24 cellular contexts compared by ENCODE assay signal in the genomic region with DNA sequence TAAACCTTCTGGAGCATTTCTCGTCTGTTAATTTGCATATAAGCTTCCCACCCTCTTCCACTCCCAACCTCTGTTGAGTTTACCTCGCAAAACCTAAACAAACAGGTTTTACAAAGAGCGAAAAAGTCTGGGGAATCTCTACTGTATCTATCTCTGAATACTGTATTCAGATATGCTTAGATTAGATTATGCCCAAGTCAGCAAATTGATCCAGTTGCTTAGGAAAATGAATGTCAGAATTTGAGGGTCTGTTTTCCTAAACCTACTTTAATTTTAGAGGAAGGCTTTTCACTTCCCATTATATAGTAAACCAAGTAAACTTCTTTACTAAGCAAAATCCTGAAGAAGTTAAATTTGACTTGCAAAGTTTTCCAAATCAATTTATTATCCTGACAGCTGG. TPM values are rescaled to one million over a fixed set of nuclear protein-coding genes. Genes with fewer than 3 reads are reported as not detected.
A peak's percentile ranks its signal among the peaks of the same experiment; 100 is the strongest.
DNase-seq lines count a peak whose midpoint lies in the region; ATAC-seq, FAIRE-seq and TF ChIP-seq lines count a peak whose summit lies in the region.
"Had no signal": no experiment of that assay in that cellular context is flagged by ENCODE, and none has a peak within 500 bp of the region (broad histone marks: within the 10 kb centered on the region; RNA-seq: fewer than 3 reads in every experiment).

No MANE protein-coding gene starts in this region.

- no peak overlapping the region for H2BK20ac ChIP-seq in IMR-90 (ENCODE audit: low read depth, low read length)

- H3K23ac ChIP-seq in IMR-90 (ENCODE audit: low read depth, low read length) = no peak overlapping the region

- H3K27ac Mint-ChIP-seq in nephron progenitor cell = peak overlapping the region; percentile 19
- H3K27ac Mint-ChIP-seq: GM23338, IgD-negative memory B cell had no signal

- H2BK5ac ChIP-seq in IMR-90 (ENCODE audit: low read depth, low read length, poor library complexity, severe bottlenecking) = no peak overlapping the region

- DNase-seq in HepG2 (ENCODE audit: low spot score) (no peak), right lobe of liver (no peak), IMR-90 (no peak), Panc1 (ENCODE audit: low read depth, low spot score) (no peak), nephron progenitor cell (no peak), head of caudate nucleus (no peak), NOMO-1 treated with dmso at 0.1 percent for 144 hours (lab: John Stamatoyannopoulos, UW; ENCODE audit: unreplicated experiment) (no peak)
- DNase-seq: ACHN; BE2C; H9; NCI-H1105; NCI-H1436 treated with DMSO at 0.1 percent for 48 hours; NCI-H187 treated with DMSO at 0.1 percent for 48 hours; NCI-H2171 treated with DMSO at 0.1 percent for 48 hours; NCI-H524; NCI-H82; NK-92 treated with Interleukin-12 subunit alpha and Interleukin-12 subunit beta, amount 100 ng/mL, for 24 hours; Peyer's patch; SHP77 treated with DMSO at 0.1 percent for 48 hours had no signal

- no peak overlapping the region; the same call in 1 of the 2 replicates for H3K56ac ChIP-seq in IMR-90 (ENCODE audit: extremely low read depth, insufficient read depth, low read length)

- TF ChIP-seq EP300 in HepG2 (IDR thresholded peaks at IDR 0.05; ENCODE audit: low read depth in 2 of 2, low read length in 2 of 2) = no peak
- no peak for TF ChIP-seq EP300 in HepG2 (CRISPR knock-in tag; IDR thresholded peaks at IDR 0.05; ENCODE audit: borderline replicate concordance)

- ATAC-seq in HepG2 = no peak
- no peak for ATAC-seq in right lobe of liver
- no peak for ATAC-seq in IMR-90 (ENCODE audit: low read depth)
- ATAC-seq in Panc1 = no peak
- ATAC-seq in GM19324 (IDR thresholded peaks at IDR 0.05; ENCODE audit: low FRiP score, unreplicated experiment) = no peak
- ATAC-seq: GM23338 had no signal

- peak overlapping the region; percentile 60; the same call in 1 of the 2 replicates for H4K5ac ChIP-seq in IMR-90 (ENCODE audit: low read depth, low read length)

- H3K14ac ChIP-seq in IMR-90 (replicated peaks; ENCODE audit: low read depth, low read length) = no peak overlapping the region

- H3K36me3 ChIP-seq in HepG2 (replicated peaks in 1 of 2; ENCODE audit: control insufficient read depth in 1 of 2, insufficient read depth in 2 of 2, low read length in 2 of 2) = peaks cover 2 to 65% of the 10 kb centered on the region in 2 experiments
- H3K36me3 ChIP-seq in right lobe of liver = peaks cover 0 to 52% (median 16%) of the 10 kb centered on the region in 4 donors
- H3K36me3 ChIP-seq in IMR-90 (ENCODE audit: control insufficient read depth, insufficient read depth, low read length) = peaks cover 9% of the 10 kb centered on the region
- peaks cover 69% of the 10 kb centered on the region for H3K36me3 ChIP-seq in Panc1 (ENCODE audit: control insufficient read depth, insufficient read depth, low read length)

- H3K18ac ChIP-seq in IMR-90 (ENCODE audit: low read depth, low read length) = no peak overlapping the region

- H2AFZ ChIP-seq in HepG2 (ENCODE audit: low read length) (no peak overlapping the region), IMR-90 (replicated peaks; ENCODE audit: low read length, poor library complexity) (no peak overlapping the region)
- H2AFZ ChIP-seq: GM23338 had no signal

- H3K9me3 ChIP-seq in HepG2 (ENCODE audit: low read length) (no peaks in the 10 kb centered on the region), right lobe of liver (no peaks in the 10 kb centered on the region), IMR-90 (ENCODE audit: control insufficient read depth, insufficient read depth, low read length) (no peaks in the 10 kb centered on the region), Panc1 (ENCODE audit: control insufficient read depth, insufficient read depth, low read depth, low read length) (no peaks in the 10 kb centered on the region)
- H3K9me3 ChIP-seq: BE2C, Peyer's patch had no signal

- H3K27ac ChIP-seq in HepG2 (ENCODE audit: extremely low read length, insufficient read depth, low read length) = no peak overlapping the region
- H3K27ac ChIP-seq in right lobe of liver = no peak overlapping the region
- no peak overlapping the region for H3K27ac ChIP-seq in IMR-90 (ENCODE audit: insufficient read depth, low read length)
- no peak overlapping the region for H3K27ac ChIP-seq in Panc1 (ENCODE audit: low read length)
- H3K27ac ChIP-seq: Peyer's patch had no signal

- dilution Hi-C loops in IMR-90 (cut with HindIII; ENCODE audit: low sequenced_read_pairs, unreplicated experiment) = loop anchor here (10.0 kb wide), 1 partner anchor 152 kb away; no protein-coding TSS in a partner anchor

- POLR2A ChIA-PET in HepG2 (lab: Yijun Ruan, JAX) (no interaction called here), IMR-90 (lab: Charles Lee; ENCODE audit: unreplicated experiment) (no interaction called here), Panc1 (lab: Charles Lee) (interaction anchor here (0.7 kb wide), 1 partner anchor 18 kb away, joined by 3 read pairs; no protein-coding TSS in a partner anchor)

- no peak overlapping the region for H2AK9ac ChIP-seq in IMR-90 (replicated peaks; ENCODE audit: low read depth, low read length, poor library complexity)

- TF ChIP-seq POLR2A in HepG2 (IDR thresholded peaks at IDR 0.05; ENCODE audit: insufficient read depth in 1 of 2, low read depth in 2 of 2, low read length in 2 of 2) = no peak
- TF ChIP-seq POLR2A in right lobe of liver (IDR thresholded peaks at IDR 0.05) = no peak
- no peak for TF ChIP-seq POLR2A in IMR-90 (IDR thresholded peaks at IDR 0.05; ENCODE audit: low read depth, low read length)

- H4K8ac ChIP-seq in IMR-90 (ENCODE audit: low read depth in 2 of 2, low read length in 2 of 2) = no peak overlapping the region

- H3K4me1 ChIP-seq in HepG2 (ENCODE audit: insufficient read depth, low read length) (peaks cover 23% of the 10 kb centered on the region), right lobe of liver (no peaks in the 10 kb centered on the region), IMR-90 (ENCODE audit: control insufficient read depth, insufficient read depth, low read length) (peaks cover 4% of the 10 kb centered on the region), Panc1 (ENCODE audit: control insufficient read depth, insufficient read depth, low read length) (peaks cover 4% of the 10 kb centered on the region; the same call in 1 of the 2 replicates)
- H3K4me1 ChIP-seq: BE2C, Peyer's patch had no signal

- H3K27me3 ChIP-seq in HepG2 (ENCODE audit: control insufficient read depth in 1 of 2, insufficient read depth in 2 of 2, low read length in 2 of 2) = no peaks in the 10 kb centered on the region
- H3K27me3 ChIP-seq in right lobe of liver = no peaks in the 10 kb centered on the region
- no peaks in the 10 kb centered on the region for H3K27me3 ChIP-seq in IMR-90 (ENCODE audit: control insufficient read depth, insufficient read depth, low read length)
- no peaks in the 10 kb centered on the region for H3K27me3 ChIP-seq in Panc1 (ENCODE audit: control insufficient read depth, insufficient read depth, low read length)
- H3K27me3 ChIP-seq: BE2C, Peyer's patch had no signal

- H4K91ac ChIP-seq in IMR-90 (ENCODE audit: insufficient read depth, low read depth, low read length) = no peak overlapping the region

- H4K20me1 ChIP-seq in HepG2 (ENCODE audit: insufficient read depth, low read length) (no peaks in the 10 kb centered on the region), IMR-90 (ENCODE audit: insufficient read depth, low read length) (no peaks in the 10 kb centered on the region)

- H3K36me3 Mint-ChIP-seq in nephron progenitor cell (ENCODE audit: low read depth) = peaks cover 48% of the 10 kb centered on the region
- H3K36me3 Mint-ChIP-seq: IgD-negative memory B cell had no signal

- in situ Hi-C loops in HepG2 (cut with HindIII; ENCODE audit: extremely low pct_ligation_motif_present, low pct_unique_long_range_greater_than_20kb) = no loop called here
- in situ Hi-C loops in IMR-90 (cut with MboI; ENCODE audit: low sequenced_read_pairs) = no loop called here
- in situ Hi-C loops in Panc1 (cut with HindIII; ENCODE audit: low pct_unique_long_range_greater_than_20kb, low sequenced_read_pairs) = no loop called here

- no peak overlapping the region for H3K4me3 Mint-ChIP-seq in nephron progenitor cell
- H3K4me3 Mint-ChIP-seq: CD14-positive monocyte, GM23338, H9, IgD-negative memory B cell had no signal

- H3K4me1 Mint-ChIP-seq in nephron progenitor cell = peaks cover 12% of the 10 kb centered on the region
- H3K4me1 Mint-ChIP-seq: GM23338 had no signal

- FAIRE-seq in HepG2 (lab: Jason Lieb, UNC) = no peak

- H3K79me1 ChIP-seq in IMR-90 (ENCODE audit: low read depth in 1 of 2, low read length in 2 of 2) = peaks cover 16 to 27% of the 10 kb centered on the region in 2 experiments

- H3K9me3 Mint-ChIP-seq in nephron progenitor cell = no peaks in the 10 kb centered on the region
- H3K9me3 Mint-ChIP-seq: CD14-positive monocyte, GM23338, H9, IgD-negative memory B cell had no signal

- no peak overlapping the region for H2BK120ac ChIP-seq in IMR-90 (ENCODE audit: low read depth, low read length)

- no peak overlapping the region for H3K4ac ChIP-seq in IMR-90 (ENCODE audit: low read depth, low read length)

- WGBS in HepG2 (ENCODE audit: low lambda C conversion rate) = 89% methylated on average over 3 of the region's 3 CpGs
- WGBS in right lobe of liver (ENCODE audit: insufficient coverage, low coverage, low lambda C conversion rate, missing lambda C conversion rate) = 95% methylated on average over 3 of the region's 3 CpGs
- WGBS in IMR-90 (ENCODE audit: extremely low coverage in 2 of 2, insufficient read length in 1 of 2), 2 experiments = no CpG with 5 or more reads among the region's 3 CpGs

- H2BK15ac ChIP-seq in IMR-90 (ENCODE audit: low read depth, low read length) = no peak overlapping the region

- peaks cover 18% of the 10 kb centered on the region for H3K79me2 ChIP-seq in HepG2 (ENCODE audit: insufficient read depth, low read length)

- H3K4me3 ChIP-seq in HepG2 (replicated peaks in 1 of 3; ENCODE audit: insufficient read depth in 1 of 3, low read depth in 2 of 3, low read length in 3 of 3) (no peak overlapping the region), right lobe of liver (no peak overlapping the region), IMR-90 (ENCODE audit: insufficient read depth, low read depth, low read length) (no peak overlapping the region), Panc1 (ENCODE audit: low read depth in 2 of 2, low read length in 2 of 2) (no peak overlapping the region)
- H3K4me3 ChIP-seq: GM23338, Peyer's patch had no signal

- TF ChIP-seq CTCF in HepG2 (CRISPR knock-in tag; IDR thresholded peaks at IDR 0.05) = no peak
- TF ChIP-seq CTCF in right lobe of liver (IDR thresholded peaks at IDR 0.05) = no peak
- TF ChIP-seq CTCF in IMR-90 (conservative IDR thresholded peaks at IDR 0.05; ENCODE audit: low read depth, low read length) = no peak
- no peak for TF ChIP-seq CTCF in Panc1 (IDR thresholded peaks at IDR 0.05)
- no peak for TF ChIP-seq CTCF in nephron progenitor cell (IDR thresholded peaks at IDR 0.05)

- TF ChIP-seq RAD21 in HepG2 (CRISPR knock-in tag; IDR thresholded peaks at IDR 0.05) (no peak), IMR-90 (IDR thresholded peaks at IDR 0.05; ENCODE audit: low read length) (no peak)

- no peaks in the 10 kb centered on the region for H3K27me3 Mint-ChIP-seq in nephron progenitor cell (ENCODE audit: low read depth, poor library complexity)
- H3K27me3 Mint-ChIP-seq: IgD-negative memory B cell had no signal

- TSS peak; percentile 1 for BruUV-seq in HepG2 (replicated peaks; lab: Mats Ljungman, UMichigan)
- BruUV-seq in IMR-90 (replicated peaks; lab: Mats Ljungman, UMichigan) = TSS peak; percentile 70
- BruUV-seq in Panc1 (replicated peaks; lab: Mats Ljungman, UMichigan) = TSS peak; percentile 34

- H3K4me2 ChIP-seq in HepG2 (ENCODE audit: low read depth, low read length) = no peak overlapping the region
- no peak overlapping the region for H3K4me2 ChIP-seq in IMR-90 (ENCODE audit: low read depth, low read length)
- H3K4me2 ChIP-seq: GM23338 had no signal

- H2AK5ac ChIP-seq in IMR-90 (ENCODE audit: low read depth, low read length) = no peak overlapping the region

- H3K9ac ChIP-seq in HepG2 (ENCODE audit: insufficient read depth, low read depth, low read length) = no peak overlapping the region
- no peak overlapping the region for H3K9ac ChIP-seq in IMR-90 (ENCODE audit: low read depth, low read length)

- intact Hi-C loops in HepG2 (cut with micrococcal nuclease; ENCODE audit: unreplicated experiment) (no loop called here), right lobe of liver (cut with DNase I) (no loop called here), IMR-90 (cut with micrococcal nuclease) (loop anchor here (5.0 kb wide), 1 partner anchor 50 kb away; the partner anchor contains the start of gene SMIM43), Panc1 (cut with micrococcal nuclease; ENCODE audit: unreplicated experiment) (no loop called here), head of caudate nucleus (cut with DNase I) (no loop called here)

- H3K9me1 ChIP-seq in IMR-90 (ENCODE audit: insufficient read depth, low read length) = no peaks in the 10 kb centered on the region

- CTCF ChIA-PET in HepG2 (lab: Yijun Ruan, JAX; ENCODE audit: low intra/inter-chr PET ratio, low total read pairs) (no interaction called here), IMR-90 (lab: Yijun Ruan, JAX) (no interaction called here), Panc1 (lab: Charles Lee) (no interaction called here)

RNA-seq across cellular contexts. Expression of gene CCNA2, which starts 6.7 kb away (rescaled TPM):
- total RNA-seq in HepG2 (2016; rRNA removed; fragmentation: Illumina TruSeq; extraction: Trizol) (105 and 160 TPM in 2 replicates), right lobe of liver (1 to 10 TPM in 3 of 6 experiments, under 1 TPM in 3; 0.15 to 4.3 (median 1.4) TPM), IMR-90 (2012; rRNA removed) (54.3 and 59.7 TPM in 2 replicates), Panc1 (2021; ENCODE audit: unreplicated experiment) (31.8 TPM)
- total RNA-seq in HepG2 (2016; cell fraction: cytosol; rRNA removed; fragmentation: Illumina TruSeq; extraction: Trizol; ENCODE audit: low read depth) = 19.3 and 23.4 TPM in 2 replicates
- 105 and 159 TPM in 2 replicates for total RNA-seq in HepG2 (2016; cell fraction: insoluble cytoplasmic fraction; rRNA removed; fragmentation: Illumina TruSeq; extraction: Trizol)
- total RNA-seq in HepG2 (2016; cell fraction: membrane; rRNA removed; fragmentation: Illumina TruSeq; extraction: Trizol) = 62.7 and 72.7 TPM in 2 replicates
- total RNA-seq in HepG2 (2016; cell fraction: nucleus; rRNA removed; fragmentation: Illumina TruSeq; extraction: Trizol) = 51.9 and 52.5 TPM in 2 replicates
- polyA plus RNA-seq in HepG2 (2011; rRNA removed) (16.4 and 31.3 TPM in 2 replicates), IMR-90 (2012; rRNA removed) (21.3 and 22.8 TPM in 2 replicates)
- polyA plus RNA-seq in HepG2 (2011; cell fraction: cytosol; rRNA removed) = 16.5 and 20.2 TPM in 2 replicates
- 8.6 and 11.5 TPM in 2 replicates for polyA plus RNA-seq in HepG2 (2011; cell fraction: nucleus; rRNA removed)
- polyA plus RNA-seq in HepG2 (2012) = 14.0 and 32.6 TPM in 2 replicates
- polyA plus RNA-seq in HepG2 (2016; cell fraction: cytosol; fragmentation: Illumina TruSeq; extraction: Trizol; ENCODE audit: low read depth) = 15.7 and 21.9 TPM in 2 replicates
- polyA plus RNA-seq in HepG2 (2016; cell fraction: insoluble cytoplasmic fraction; fragmentation: Illumina TruSeq; extraction: Trizol; ENCODE audit: low read depth) = 147 and 153 TPM in 2 replicates
- 40.9 and 46.7 TPM in 2 replicates for polyA plus RNA-seq in HepG2 (2016; cell fraction: membrane; fragmentation: Illumina TruSeq; extraction: Trizol; ENCODE audit: low read depth)
- 58.2 and 59.5 TPM in 2 replicates for polyA plus RNA-seq in HepG2 (2016; cell fraction: nucleus; fragmentation: Illumina TruSeq; extraction: Trizol; ENCODE audit: insufficient read depth, low read depth)
- 19.7 and 33.7 TPM in 2 replicates for polyA minus RNA-seq in HepG2 (2011; rRNA and poly(A)+ RNA removed; ENCODE audit: low replicate concordance)
- polyA minus RNA-seq in HepG2 (2011; cell fraction: cytosol; rRNA and poly(A)+ RNA removed) = 24.3 and 34.8 TPM in 2 replicates
- polyA minus RNA-seq in HepG2 (2011; cell fraction: nucleus; rRNA and poly(A)+ RNA removed) = 13.9 and 16.0 TPM in 2 replicates
- 6.7 and 10.4 TPM in 2 replicates for polyA plus RNA-seq in IMR-90 (2012; cell fraction: cytosol; rRNA removed)
- polyA plus RNA-seq in IMR-90 (2012; cell fraction: nucleus; rRNA removed; ENCODE audit: low replicate concordance) = 5.3 and 8.3 TPM in 2 replicates
- polyA plus RNA-seq in Panc1 (2012; ENCODE audit: insufficient read length) = 8.3 TPM

RNA-seq across cellular contexts. Expression of gene EXOSC9, which starts 15.9 kb away (rescaled TPM):
- total RNA-seq in HepG2 (2016; rRNA removed; fragmentation: Illumina TruSeq; extraction: Trizol) (48.0 and 61.5 TPM in 2 replicates), right lobe of liver (10 to 100 TPM in 1 of 6 experiments, 1 to 10 TPM in 5; 3.6 to 12.5 (median 6.5) TPM), IMR-90 (2012; rRNA removed) (47.5 and 85.8 TPM in 2 replicates), Panc1 (2021; ENCODE audit: unreplicated experiment) (19.3 TPM)
- 11.6 and 13.2 TPM in 2 replicates for total RNA-seq in HepG2 (2016; cell fraction: cytosol; rRNA removed; fragmentation: Illumina TruSeq; extraction: Trizol; ENCODE audit: low read depth)
- total RNA-seq in HepG2 (2016; cell fraction: insoluble cytoplasmic fraction; rRNA removed; fragmentation: Illumina TruSeq; extraction: Trizol) = 50.1 and 58.9 TPM in 2 replicates
- 10.8 and 14.2 TPM in 2 replicates for total RNA-seq in HepG2 (2016; cell fraction: membrane; rRNA removed; fragmentation: Illumina TruSeq; extraction: Trizol)
- total RNA-seq in HepG2 (2016; cell fraction: nucleus; rRNA removed; fragmentation: Illumina TruSeq; extraction: Trizol) = 52.8 and 54.3 TPM in 2 replicates
- polyA plus RNA-seq in HepG2 (2011; rRNA removed) (22.0 and 26.0 TPM in 2 replicates), IMR-90 (2012; rRNA removed) (27.3 and 34.7 TPM in 2 replicates)
- polyA plus RNA-seq in HepG2 (2011; cell fraction: cytosol; rRNA removed) = 10.7 and 14.0 TPM in 2 replicates
- 18.4 and 19.8 TPM in 2 replicates for polyA plus RNA-seq in HepG2 (2011; cell fraction: nucleus; rRNA removed)
- 14.7 and 24.9 TPM in 2 replicates for polyA plus RNA-seq in HepG2 (2012)
- 5.8 and 6.1 TPM in 2 replicates for polyA plus RNA-seq in HepG2 (2016; cell fraction: cytosol; fragmentation: Illumina TruSeq; extraction: Trizol; ENCODE audit: low read depth)
- 57.5 and 60.8 TPM in 2 replicates for polyA plus RNA-seq in HepG2 (2016; cell fraction: insoluble cytoplasmic fraction; fragmentation: Illumina TruSeq; extraction: Trizol; ENCODE audit: low read depth)
- 6.9 and 7.7 TPM in 2 replicates for polyA plus RNA-seq in HepG2 (2016; cell fraction: membrane; fragmentation: Illumina TruSeq; extraction: Trizol; ENCODE audit: low read depth)
- 70.0 and 70.1 TPM in 2 replicates for polyA plus RNA-seq in HepG2 (2016; cell fraction: nucleus; fragmentation: Illumina TruSeq; extraction: Trizol; ENCODE audit: insufficient read depth, low read depth)
- 18.6 and 40.8 TPM in 2 replicates for polyA minus RNA-seq in HepG2 (2011; rRNA and poly(A)+ RNA removed; ENCODE audit: low replicate concordance)
- 9.4 and 10.3 TPM in 2 replicates for polyA minus RNA-seq in HepG2 (2011; cell fraction: cytosol; rRNA and poly(A)+ RNA removed)
- 43.0 and 52.7 TPM in 2 replicates for polyA minus RNA-seq in HepG2 (2011; cell fraction: nucleus; rRNA and poly(A)+ RNA removed)
- 3.8 and 4.3 TPM in 2 replicates for polyA plus RNA-seq in IMR-90 (2012; cell fraction: cytosol; rRNA removed)
- polyA plus RNA-seq in IMR-90 (2012; cell fraction: nucleus; rRNA removed; ENCODE audit: low replicate concordance) = 5.7 and 33.2 TPM in 2 replicates
- 14.1 TPM for polyA plus RNA-seq in Panc1 (2012; ENCODE audit: insufficient read length)

RNA-seq across cellular contexts. Expression of gene SMIM43, which starts 52.0 kb away (rescaled TPM):
- total RNA-seq in HepG2 (2016; rRNA removed; fragmentation: Illumina TruSeq; extraction: Trizol) (not detected in 2 replicates), right lobe of liver (not detected), IMR-90 (2012; rRNA removed) (1.4 TPM in 2 replicates), Panc1 (2021; ENCODE audit: unreplicated experiment) (not detected)
- not detected in 2 replicates for total RNA-seq in HepG2 (2016; cell fraction: cytosol; rRNA removed; fragmentation: Illumina TruSeq; extraction: Trizol; ENCODE audit: low read depth)
- not detected in 2 replicates for total RNA-seq in HepG2 (2016; cell fraction: insoluble cytoplasmic fraction; rRNA removed; fragmentation: Illumina TruSeq; extraction: Trizol)
- total RNA-seq in HepG2 (2016; cell fraction: membrane; rRNA removed; fragmentation: Illumina TruSeq; extraction: Trizol) = not detected in 2 replicates
- total RNA-seq in HepG2 (2016; cell fraction: nucleus; rRNA removed; fragmentation: Illumina TruSeq; extraction: Trizol) = not detected in 2 replicates
- polyA plus RNA-seq in HepG2 (2011; rRNA removed) (not detected in 2 replicates), IMR-90 (2012; rRNA removed) (2.0 and 2.8 TPM in 2 replicates)
- not detected in 2 replicates for polyA plus RNA-seq in HepG2 (2011; cell fraction: cytosol; rRNA removed)
- polyA plus RNA-seq in HepG2 (2011; cell fraction: nucleus; rRNA removed) = not detected in 2 replicates
- not detected in 2 replicates for polyA plus RNA-seq in HepG2 (2012)
- polyA plus RNA-seq in HepG2 (2016; cell fraction: cytosol; fragmentation: Illumina TruSeq; extraction: Trizol; ENCODE audit: low read depth) = not detected in 2 replicates
- polyA plus RNA-seq in HepG2 (2016; cell fraction: insoluble cytoplasmic fraction; fragmentation: Illumina TruSeq; extraction: Trizol; ENCODE audit: low read depth) = not detected in 2 replicates
- polyA plus RNA-seq in HepG2 (2016; cell fraction: membrane; fragmentation: Illumina TruSeq; extraction: Trizol; ENCODE audit: low read depth) = not detected in 2 replicates
- not detected in 2 replicates for polyA plus RNA-seq in HepG2 (2016; cell fraction: nucleus; fragmentation: Illumina TruSeq; extraction: Trizol; ENCODE audit: insufficient read depth, low read depth)
- not detected in 2 replicates for polyA minus RNA-seq in HepG2 (2011; rRNA and poly(A)+ RNA removed; ENCODE audit: low replicate concordance)
- polyA minus RNA-seq in HepG2 (2011; cell fraction: cytosol; rRNA and poly(A)+ RNA removed) = not detected in 2 replicates
- not detected in 2 replicates for polyA minus RNA-seq in HepG2 (2011; cell fraction: nucleus; rRNA and poly(A)+ RNA removed)
- 0.68 and 0.71 TPM in 2 replicates for polyA plus RNA-seq in IMR-90 (2012; cell fraction: cytosol; rRNA removed)
- polyA plus RNA-seq in IMR-90 (2012; cell fraction: nucleus; rRNA removed; ENCODE audit: low replicate concordance) = 1.1 and 4.1 TPM in 2 replicates
- polyA plus RNA-seq in Panc1 (2012; ENCODE audit: insufficient read length) = not detected
- total RNA-seq: G401, Peyer's patch had no signal
- polyA plus RNA-seq: CD14-positive monocyte, IgD-negative memory B cell had no signal

RNA-seq across cellular contexts. Expression of gene BBS7, which starts 53.3 kb away (rescaled TPM):
- 15.7 and 21.6 TPM in 2 replicates for total RNA-seq in HepG2 (2016; rRNA removed; fragmentation: Illumina TruSeq; extraction: Trizol)
- 12.0 and 16.0 TPM in 2 replicates for total RNA-seq in HepG2 (2016; cell fraction: cytosol; rRNA removed; fragmentation: Illumina TruSeq; extraction: Trizol; ENCODE audit: low read depth)
- 17.3 and 23.2 TPM in 2 replicates for total RNA-seq in HepG2 (2016; cell fraction: insoluble cytoplasmic fraction; rRNA removed; fragmentation: Illumina TruSeq; extraction: Trizol)
- 14.2 and 14.7 TPM in 2 replicates for total RNA-seq in HepG2 (2016; cell fraction: membrane; rRNA removed; fragmentation: Illumina TruSeq; extraction: Trizol)
- 14.2 and 16.5 TPM in 2 replicates for total RNA-seq in HepG2 (2016; cell fraction: nucleus; rRNA removed; fragmentation: Illumina TruSeq; extraction: Trizol)
- polyA plus RNA-seq in HepG2 (2011; rRNA removed) = 8.8 and 9.0 TPM in 2 replicates
- polyA plus RNA-seq in HepG2 (2011; cell fraction: cytosol; rRNA removed) = 7.5 and 9.6 TPM in 2 replicates
- polyA plus RNA-seq in HepG2 (2011; cell fraction: nucleus; rRNA removed) = 6.5 and 7.6 TPM in 2 replicates
- polyA plus RNA-seq in HepG2 (2012) = 6.5 and 8.7 TPM in 2 replicates
- polyA plus RNA-seq in HepG2 (2016; cell fraction: cytosol; fragmentation: Illumina TruSeq; extraction: Trizol; ENCODE audit: low read depth) = 12.7 and 16.7 TPM in 2 replicates
- 16.0 and 18.7 TPM in 2 replicates for polyA plus RNA-seq in HepG2 (2016; cell fraction: insoluble cytoplasmic fraction; fragmentation: Illumina TruSeq; extraction: Trizol; ENCODE audit: low read depth)
- polyA plus RNA-seq in HepG2 (2016; cell fraction: membrane; fragmentation: Illumina TruSeq; extraction: Trizol; ENCODE audit: low read depth) = 8.3 and 11.6 TPM in 2 replicates
- polyA plus RNA-seq in HepG2 (2016; cell fraction: nucleus; fragmentation: Illumina TruSeq; extraction: Trizol; ENCODE audit: insufficient read depth, low read depth) = 8.8 and 11.2 TPM in 2 replicates
- polyA minus RNA-seq in HepG2 (2011; rRNA and poly(A)+ RNA removed; ENCODE audit: low replicate concordance) = 5.9 and 23.2 TPM in 2 replicates
- 4.5 and 5.1 TPM in 2 replicates for polyA minus RNA-seq in HepG2 (2011; cell fraction: cytosol; rRNA and poly(A)+ RNA removed)
- 10.3 and 45.0 TPM in 2 replicates for polyA minus RNA-seq in HepG2 (2011; cell fraction: nucleus; rRNA and poly(A)+ RNA removed)
- 1 to 10 TPM; 1.8 to 7.0 (median 3.6) TPM for total RNA-seq in right lobe of liver
- total RNA-seq in IMR-90 (2012; rRNA removed) = 29.4 and 32.3 TPM in 2 replicates
- 18.3 and 23.0 TPM in 2 replicates for polyA plus RNA-seq in IMR-90 (2012; rRNA removed)
- 20.8 and 43.8 TPM in 2 replicates for polyA plus RNA-seq in IMR-90 (2012; cell fraction: cytosol; rRNA removed)
- polyA plus RNA-seq in IMR-90 (2012; cell fraction: nucleus; rRNA removed; ENCODE audit: low replicate concordance) = 16.3 and 30.7 TPM in 2 replicates
- 9.1 TPM for total RNA-seq in Panc1 (2021; ENCODE audit: unreplicated experiment)
- 9.6 TPM for polyA plus RNA-seq in Panc1 (2012; ENCODE audit: insufficient read length)
